Comparison of ENCODE assay signal across 8 cellular contexts in the genomic region with DNA sequence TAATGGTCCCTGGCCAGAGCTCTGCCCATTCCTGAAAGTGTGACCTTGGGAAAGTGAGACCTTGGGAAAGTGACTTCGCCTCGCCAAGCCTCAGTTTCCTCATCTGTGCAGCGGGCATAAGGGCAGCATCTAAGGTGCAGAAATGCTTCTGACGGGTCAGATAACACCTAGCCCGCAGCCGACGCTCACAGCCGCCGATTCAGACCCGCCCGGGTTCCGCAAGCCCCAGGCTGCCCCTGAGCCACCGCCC. TPM values are rescaled to one million over a fixed set of nuclear protein-coding genes. Genes with fewer than 3 reads are reported as not detected.
DNase-seq lines count a peak whose midpoint lies in the region; ATAC-seq and TF ChIP-seq lines count a peak whose summit lies in the region.

No MANE protein-coding gene starts in this region.

- H2AFZ ChIP-seq in SK-N-SH (ENCODE audit: low read depth): no peak overlapping the region

- H3K79me2 ChIP-seq in SK-N-SH (ENCODE audit: insufficient read depth): peaks cover 56% of the 10 kb centered on the region

- intact Hi-C loops in sigmoid colon (cut with DNase I): loop anchor here (2.0 kb wide), 1 partner anchor 74 kb away; a partner anchor contains a TSS

- H3K27ac ChIP-seq in BLaER1 (peak overlapping the region; percentile 98), SK-N-SH (ENCODE audit: low read depth in 2 of 2, low read length in 1 of 2) (peak overlapping the region; percentile 71 to 75; a peak in 2 of 4 replicates), sigmoid colon (peak overlapping the region; percentile 81 to 83 (median 82))

- POLR2A ChIA-PET in SK-N-SH (lab: Yijun Ruan, JAX): interaction anchor here (0.6 to 1.7 kb wide), 4 partner anchors 9 to 67 kb away, joined by 3 to 8 read pairs (median 6); no protein-coding TSS in a partner anchor

- no peak for TF ChIP-seq RAD21 in SK-N-SH (IDR thresholded peaks at IDR 0.05; ENCODE audit: low read length)

- H3K4me2 ChIP-seq in BLaER1 (peak overlapping the region; percentile 88), SK-N-SH (peak overlapping the region; percentile 99)

- H3F3A ChIP-seq in SK-N-SH (replicated peaks; ENCODE audit: insufficient read depth): no peaks in the 10 kb centered on the region

- CTCF ChIA-PET in SK-N-SH (lab: Yijun Ruan, JAX): interaction anchor here (0.9 to 3.9 kb wide), 5 partner anchors 35 to 372 kb away, joined by 3 to 11 read pairs (median 4); a partner anchor contains a TSS

- 0% methylated on average over 3 of the region's 13 CpGs for WGBS in SK-N-SH (ENCODE audit: low lambda C conversion rate)
- WGBS in sigmoid colon, 2 donors: 0 to 1% methylated on average over 13 of the region's 13 CpGs

- H3K4me1 ChIP-seq in BLaER1 (peaks cover 85% of the 10 kb centered on the region), SK-N-SH (ENCODE audit: control insufficient read depth in 1 of 2, insufficient read depth in 2 of 2, low read depth in 1 of 2, low read length in 1 of 2) (peaks cover 20 to 41% of the 10 kb centered on the region in 2 experiments; a peak in 3 of 4 replicates), sigmoid colon (peaks cover 0 to 58% (median 47%) of the 10 kb centered on the region in 4 donors)

- H3K27me3 ChIP-seq in BLaER1 (no peaks in the 10 kb centered on the region), SK-N-SH (ENCODE audit: insufficient read depth) (no peaks in the 10 kb centered on the region), sigmoid colon (peaks cover 0 to 4% (median 0%) of the 10 kb centered on the region in 3 donors)

- H3K9ac ChIP-seq in BLaER1: peak overlapping the region; percentile 97
- peak overlapping the region; percentile 78 for H3K9ac ChIP-seq in SK-N-SH

- H3K9me3 ChIP-seq in BLaER1: no peaks in the 10 kb centered on the region; the same call in 1 of the 2 replicates
- H3K9me3 ChIP-seq in SK-N-SH: no peaks in the 10 kb centered on the region
- H3K9me3 ChIP-seq in sigmoid colon: no peaks in the 10 kb centered on the region

- peak overlapping the region; percentile 90 for H3K4me3 ChIP-seq in BLaER1
- H3K4me3 ChIP-seq in SK-N-SH (ENCODE audit: low read depth in 2 of 2, low read length in 1 of 2): peak overlapping the region; percentile 90 to 95
- peak overlapping the region; percentile 70 for H3K4me3 ChIP-seq in fibroblast of pulmonary artery (replicated peaks; ENCODE audit: low read depth, low read length)
- H3K4me3 ChIP-seq in sigmoid colon: peak overlapping the region; percentile 62 to 89 (median 83)

- ATAC-seq in GM21723 (IDR thresholded peaks at IDR 0.05; ENCODE audit: unreplicated experiment) (peak; percentile 30), HG02763 (IDR thresholded peaks at IDR 0.05; ENCODE audit: unreplicated experiment) (no peak)

- H3K36me3 ChIP-seq in BLaER1: peaks cover 2% of the 10 kb centered on the region; the same call in 1 of the 2 replicates
- H3K36me3 ChIP-seq in SK-N-SH (replicated peaks in 1 of 2; ENCODE audit: control insufficient read depth in 1 of 2, insufficient read depth in 2 of 2, low read length in 1 of 2): peaks cover 0 to 9% of the 10 kb centered on the region in 2 experiments
- no peaks in the 10 kb centered on the region for H3K36me3 ChIP-seq in sigmoid colon

- peaks cover 49% of the 10 kb centered on the region for H4K20me1 ChIP-seq in BLaER1
- H4K20me1 ChIP-seq in SK-N-SH (ENCODE audit: insufficient read depth): peaks cover 47% of the 10 kb centered on the region

- no peak for TF ChIP-seq EP300 in SK-N-SH (IDR thresholded peaks at IDR 0.05; ENCODE audit: borderline replicate concordance in 1 of 2, low read depth in 1 of 2, low read length in 1 of 2)
- no peak for TF ChIP-seq EP300 in sigmoid colon (IDR thresholded peaks at IDR 0.05)

- DNase-seq in SK-N-SH (no peak), fibroblast of pulmonary artery (ENCODE audit: low read depth) (no peak), sigmoid colon (no peak), NCI-H2196 treated with DMSO at 0.1 percent for 48 hours (lab: John Stamatoyannopoulos, UW; ENCODE audit: unreplicated experiment) (no peak), activated gamma-delta T cell (lab: John Stamatoyannopoulos, UW) (no peak)

- TF ChIP-seq CTCF in SK-N-SH (IDR thresholded peaks at IDR 0.05): no peak
- no peak for TF ChIP-seq CTCF in fibroblast of pulmonary artery (IDR thresholded peaks at IDR 0.05; ENCODE audit: low read length, missing control alignments)
- TF ChIP-seq CTCF in sigmoid colon (IDR thresholded peaks at IDR 0.05): no peak

- H3K9me2 ChIP-seq in SK-N-SH: no peaks in the 10 kb centered on the region

- TF ChIP-seq POLR2A in sigmoid colon (IDR thresholded peaks at IDR 0.05): no peak

TF ChIP-seq in SK-N-SH, 30 proteins besides CTCF, POLR2A, EP300 and RAD21:
- TF ChIP-seq FOXJ3 (CRISPR knock-in tag; IDR thresholded peaks at IDR 0.05): no peak
- TF ChIP-seq, protein P1, sequence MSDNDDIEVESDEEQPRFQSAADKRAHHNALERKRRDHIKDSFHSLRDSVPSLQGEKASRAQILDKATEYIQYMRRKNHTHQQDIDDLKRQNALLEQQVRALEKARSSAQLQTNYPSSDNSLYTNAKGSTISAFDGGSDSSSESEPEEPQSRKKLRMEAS (IDR thresholded peaks at IDR 0.05; ENCODE audit: low read depth): 0 out of 2 replicates have a peak, but pooled peaks have one; percentile 24
- no peak for TF ChIP-seq SMC3 (IDR thresholded peaks at IDR 0.05; ENCODE audit: low read depth, low read length)
- no peak for TF ChIP-seq RCOR1 (IDR thresholded peaks at IDR 0.05; ENCODE audit: low read length)
- TF ChIP-seq POLR2AphosphoS5 (IDR thresholded peaks at IDR 0.05; ENCODE audit: low read depth, low read length): no peak
- TF ChIP-seq FOXM1 (IDR thresholded peaks at IDR 0.05; ENCODE audit: low read depth): no peak
- TF ChIP-seq, protein P2, sequence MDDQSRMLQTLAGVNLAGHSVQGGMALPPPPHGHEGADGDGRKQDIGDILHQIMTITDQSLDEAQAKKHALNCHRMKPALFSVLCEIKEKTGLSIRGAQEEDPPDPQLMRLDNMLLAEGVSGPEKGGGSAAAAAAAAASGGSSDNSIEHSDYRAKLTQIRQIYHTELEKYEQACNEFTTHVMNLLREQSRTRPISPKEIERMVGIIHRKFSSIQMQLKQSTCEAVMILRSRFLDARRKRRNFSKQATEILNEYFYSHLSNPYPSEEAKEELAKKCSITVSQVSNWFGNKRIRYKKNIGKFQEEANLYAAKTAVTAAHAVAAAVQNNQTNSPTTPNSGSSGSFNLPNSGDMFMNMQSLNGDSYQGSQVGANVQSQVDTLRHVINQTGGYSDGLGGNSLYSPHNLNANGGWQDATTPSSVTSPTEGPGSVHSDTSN (IDR thresholded peaks at IDR 0.05): no peak
- TF ChIP-seq TAF1 (IDR thresholded peaks at IDR 0.05; ENCODE audit: borderline replicate concordance, low read depth, low read length): no peak

RNA-seq across cellular contexts. Expression of a gene that starts 0.5 kb away (rescaled TPM):
- 362 and 453 TPM in 2 replicates for polyA plus RNA-seq in SK-N-SH (2012; rRNA removed)
- polyA plus RNA-seq in SK-N-SH (2012; cell fraction: cytosol; rRNA removed): 418 and 470 TPM in 2 replicates
- 119 and 151 TPM in 2 replicates for polyA plus RNA-seq in SK-N-SH (2012; cell fraction: nucleus; rRNA removed)
- 100 to 1,000 TPM in 1 of 4 donors, 10 to 100 TPM in 3; 71.7 to 118 (median 85.3) TPM for total RNA-seq in sigmoid colon
- polyA plus RNA-seq in sigmoid colon: 100 to 1,000 TPM; 296 to 515 (median 374) TPM
